In genomic region chr9:21137020-21137419, GRCh38 we compare ENCODE assay signal across 30 cellular contexts. TPM values are rescaled to one million over a fixed set of nuclear protein-coding genes. Genes with fewer than 3 reads are reported as not detected.
DNase-seq lines count a peak whose midpoint lies in the region; ATAC-seq, FAIRE-seq and TF ChIP-seq lines count a peak whose summit lies in the region.
"Had no signal": no experiment of that assay in that cellular context is flagged by ENCODE, and none has a peak within 500 bp of the region (broad histone marks: within the 10 kb centered on the region; RNA-seq: fewer than 3 reads in every experiment).

No MANE protein-coding gene starts in this region.

- intact Hi-C loops in HepG2 (cut with micrococcal nuclease; ENCODE audit: unreplicated experiment) (no loop called here), right lobe of liver (cut with DNase I) (no loop called here)

- H4K91ac ChIP-seq in H1 (replicated peaks; ENCODE audit: insufficient read length, low read length) = no peak overlapping the region

- no peak overlapping the region for H3K4ac ChIP-seq in H1 (replicated peaks; ENCODE audit: insufficient read length, low read depth, low read length)

- TF ChIP-seq EP300 in HepG2 (IDR thresholded peaks at IDR 0.05; ENCODE audit: low read depth in 2 of 2, low read length in 2 of 2) = no peak
- no peak for TF ChIP-seq EP300 in HepG2 (CRISPR knock-in tag; IDR thresholded peaks at IDR 0.05; ENCODE audit: borderline replicate concordance)
- no peak for TF ChIP-seq EP300 in H1 (IDR thresholded peaks at IDR 0.05; ENCODE audit: borderline replicate concordance in 1 of 2, low read depth in 2 of 2, low read length in 2 of 2)

- H3K27ac Mint-ChIP-seq in activated CD4-positive, alpha-beta T cell treated with anti-CD3 and anti-CD28 coated beads, Interleukin-2, amount 10 ng/mL, durations not matched to agents 7 days and 5 days = no peak overlapping the region
- H3K27ac Mint-ChIP-seq: CD14-positive monocyte; CD4-positive, alpha-beta memory T cell; CD4-positive, CD25-positive, alpha-beta regulatory T cell; CD8-positive, alpha-beta memory T cell had no signal

- TF ChIP-seq CTCF in HepG2 (CRISPR knock-in tag; IDR thresholded peaks at IDR 0.05) (no peak), right lobe of liver (IDR thresholded peaks at IDR 0.05) (no peak), H1 (IDR thresholded peaks at IDR 0.05; ENCODE audit: control extremely low read depth in 1 of 3, insufficient read depth in 1 of 3, low read depth in 1 of 3, low read length in 3 of 3) (no peak)

- H2AK5ac ChIP-seq in H1 (ENCODE audit: low read depth, low read length) = no peak overlapping the region

- peaks cover 6% of the 10 kb centered on the region for H3K36me3 Mint-ChIP-seq in activated CD4-positive, alpha-beta T cell treated with anti-CD3 and anti-CD28 coated beads, Interleukin-2, amount 10 ng/mL, durations not matched to agents 7 days and 5 days (ENCODE audit: low read depth)
- H3K36me3 Mint-ChIP-seq: CD14-positive monocyte; CD4-positive, alpha-beta memory T cell; CD4-positive, CD25-positive, alpha-beta regulatory T cell; CD8-positive, alpha-beta memory T cell had no signal

- H3K9me3 ChIP-seq in HepG2 (ENCODE audit: low read length) = no peaks in the 10 kb centered on the region
- peaks cover 0 to 2% (median 0%) of the 10 kb centered on the region in 4 donors for H3K9me3 ChIP-seq in right lobe of liver
- H3K9me3 ChIP-seq in H1 (ENCODE audit: insufficient read depth in 2 of 2, low read depth in 1 of 2, low read length in 1 of 2) = no peaks in the 10 kb centered on the region
- H3K9me3 ChIP-seq: BE2C, BLaER1 had no signal

- no peak overlapping the region for H2BK20ac ChIP-seq in H1 (ENCODE audit: low read length)

- H2AFZ ChIP-seq in HepG2 (ENCODE audit: low read length) = no peak overlapping the region
- H2AFZ ChIP-seq in H1 (ENCODE audit: low read length) = no peak overlapping the region

- H3K4me1 ChIP-seq in HepG2 (ENCODE audit: insufficient read depth, low read length) (no peaks in the 10 kb centered on the region), right lobe of liver (no peaks in the 10 kb centered on the region), H1 (replicated peaks in 1 of 4; ENCODE audit: control insufficient read depth in 3 of 4, insufficient read depth in 4 of 4, low read length in 3 of 4) (no peaks in the 10 kb centered on the region)
- H3K4me1 ChIP-seq: BE2C, BLaER1 had no signal

- H2BK15ac ChIP-seq in H1 (ENCODE audit: low read length) = no peak overlapping the region

- H2BK120ac ChIP-seq in H1 (replicated peaks; ENCODE audit: low read depth, low read length) = no peak overlapping the region

- no peak overlapping the region for H3K23ac ChIP-seq in H1 (ENCODE audit: insufficient read length)

- WGBS in HepG2 (ENCODE audit: low lambda C conversion rate) = 30% methylated on average over 1 of the region's 1 CpG
- WGBS in right lobe of liver (ENCODE audit: insufficient coverage, low coverage, low lambda C conversion rate, missing lambda C conversion rate) = 0% methylated on average over 1 of the region's 1 CpG
- WGBS in H1 (ENCODE audit: extremely low coverage in 1 of 2, insufficient coverage in 1 of 2, insufficient read length in 1 of 2, insufficient replicate concordance in 2 of 2, low coverage in 1 of 2, low lambda C conversion rate in 2 of 2, missing lambda C conversion rate in 1 of 2), 2 experiments = 91% methylated on average over 1 of the region's 1 CpG; no CpG with 5 or more reads in 1 of the 2 experiments

- no peak overlapping the region for H3K14ac ChIP-seq in H1 (ENCODE audit: insufficient read length)

- no peak for ATAC-seq in HepG2
- ATAC-seq in right lobe of liver = no peak
- no peak for ATAC-seq in GM19397 (IDR thresholded peaks at IDR 0.05; ENCODE audit: unreplicated experiment)
- ATAC-seq: GM12878 had no signal

- H2BK5ac ChIP-seq in H1 (ENCODE audit: low read depth, low read length) = no peak overlapping the region

- H3K27ac ChIP-seq in HepG2 (ENCODE audit: extremely low read length, insufficient read depth, low read length) = no peak overlapping the region
- H3K27ac ChIP-seq in right lobe of liver = no peak overlapping the region
- no peak overlapping the region for H3K27ac ChIP-seq in H1 (ENCODE audit: low read depth, low read length)
- H3K27ac ChIP-seq: 22Rv1, BLaER1 had no signal

- no peak for TF ChIP-seq POLR2A in HepG2 (IDR thresholded peaks at IDR 0.05; ENCODE audit: insufficient read depth in 1 of 2, low read depth in 2 of 2, low read length in 2 of 2)
- TF ChIP-seq POLR2A in right lobe of liver (IDR thresholded peaks at IDR 0.05) = no peak
- no peak for TF ChIP-seq POLR2A in H1 (IDR thresholded peaks at IDR 0.05; ENCODE audit: control extremely low read depth in 1 of 2, low read depth in 2 of 2, low read length in 2 of 2)

- POLR2A ChIA-PET in HepG2 (lab: Yijun Ruan, JAX) = no interaction called here
- POLR2A ChIA-PET in H1 (lab: Charles Lee; ENCODE audit: partially characterized antibody) = no interaction called here
- POLR2A ChIA-PET in activated CD4-positive, alpha-beta T cell treated with anti-CD3 and anti-CD28 coated beads, Interleukin-2, amount 10 ng/mL, durations not matched to agents 7 days and 5 days (lab: Charles Lee) = no interaction called here

- H3K9me3 Mint-ChIP-seq in activated CD4-positive, alpha-beta T cell treated with anti-CD3 and anti-CD28 coated beads, Interleukin-2, amount 10 ng/mL, durations not matched to agents 7 days and 5 days = peaks cover 2% of the 10 kb centered on the region
- H3K9me3 Mint-ChIP-seq: CD8-positive, alpha-beta memory T cell had no signal

- H3K9ac ChIP-seq in HepG2 (ENCODE audit: insufficient read depth, low read depth, low read length) (no peak overlapping the region), H1 (replicated peaks in 1 of 4; ENCODE audit: extremely low read depth in 1 of 4, low read depth in 3 of 4, low read length in 3 of 4) (no peak overlapping the region)
- H3K9ac ChIP-seq: BLaER1 had no signal

- no peak overlapping the region for H3K4me3 ChIP-seq in HepG2 (replicated peaks in 1 of 3; ENCODE audit: insufficient read depth in 1 of 3, low read depth in 2 of 3, low read length in 3 of 3)
- H3K4me3 ChIP-seq in right lobe of liver = no peak overlapping the region
- H3K4me3 ChIP-seq in H1 (ENCODE audit: extremely low read depth in 1 of 4, insufficient read depth in 2 of 4, low read depth in 3 of 4, low read length in 4 of 4) = no peak overlapping the region
- H3K4me3 ChIP-seq: BLaER1, GM12878 had no signal

- H4K20me1 ChIP-seq in HepG2 (ENCODE audit: insufficient read depth, low read length) = no peaks in the 10 kb centered on the region
- no peaks in the 10 kb centered on the region for H4K20me1 ChIP-seq in H1 (replicated peaks in 1 of 2; ENCODE audit: control insufficient read depth in 1 of 2, insufficient read depth in 2 of 2, low read length in 2 of 2)
- H4K20me1 ChIP-seq: BLaER1 had no signal

- no peak for TF ChIP-seq RAD21 in HepG2 (CRISPR knock-in tag; IDR thresholded peaks at IDR 0.05)
- TF ChIP-seq RAD21 in H1 (IDR thresholded peaks at IDR 0.05 in 1 of 2, conservative IDR thresholded peaks at IDR 0.05 in 1 of 2; ENCODE audit: low read depth in 2 of 2, low read length in 2 of 2) = no peak

- BruUV-seq in HepG2 (replicated peaks; lab: Mats Ljungman, UMichigan) = no TSS peak

- peaks cover 23% of the 10 kb centered on the region for H3K27me3 Mint-ChIP-seq in activated CD4-positive, alpha-beta T cell treated with anti-CD3 and anti-CD28 coated beads, Interleukin-2, amount 10 ng/mL, durations not matched to agents 7 days and 5 days

- no peak overlapping the region for H4K8ac ChIP-seq in H1 (ENCODE audit: extremely low read depth, insufficient read depth, low read length)

- CTCF ChIA-PET in HepG2 (lab: Yijun Ruan, JAX; ENCODE audit: low intra/inter-chr PET ratio, low total read pairs) = no interaction called here
- CTCF ChIA-PET in H1 (lab: Charles Lee; ENCODE audit: partially characterized antibody) = interaction anchor here (0.6 to 1.1 kb wide), 2 partner anchors 15 to 58 kb away, joined by 3 read pairs; no protein-coding TSS in a partner anchor
- CTCF ChIA-PET in activated CD4-positive, alpha-beta T cell treated with anti-CD3 and anti-CD28 coated beads, Interleukin-2, amount 10 ng/mL, durations not matched to agents 7 days and 5 days (lab: Charles Lee) = interaction anchor here (1.1 kb wide), 1 partner anchor 9 kb away, joined by 4 read pairs; no protein-coding TSS in a partner anchor

- FAIRE-seq in HepG2 (lab: Jason Lieb, UNC) (no peak), H1 (lab: Jason Lieb, UNC) (no peak)
- FAIRE-seq: GM12878, GM12892, GM18507 had no signal

- H3K27me3 ChIP-seq in HepG2 (ENCODE audit: control insufficient read depth in 1 of 2, insufficient read depth in 2 of 2, low read length in 2 of 2) = no peaks in the 10 kb centered on the region
- no peaks in the 10 kb centered on the region for H3K27me3 ChIP-seq in right lobe of liver
- no peaks in the 10 kb centered on the region for H3K27me3 ChIP-seq in H1 (replicated peaks in 1 of 4; ENCODE audit: control insufficient read depth in 3 of 4, extremely low read depth in 1 of 4, insufficient read depth in 3 of 4, low read length in 3 of 4)
- H3K27me3 ChIP-seq: BLaER1 had no signal

- in situ Hi-C loops in HepG2 (cut with HindIII; ENCODE audit: extremely low pct_ligation_motif_present, low pct_unique_long_range_greater_than_20kb) = no loop called here

- H2BK12ac ChIP-seq in H1 (ENCODE audit: low read depth, low read length) = no peak overlapping the region

- no peak overlapping the region for H4K5ac ChIP-seq in H1 (ENCODE audit: insufficient read length, low read depth, low read length)

- H3K79me1 ChIP-seq in H1 (ENCODE audit: low read depth, low read length) = no peaks in the 10 kb centered on the region

- H3K4me3 Mint-ChIP-seq in activated CD4-positive, alpha-beta T cell treated with anti-CD3 and anti-CD28 coated beads, Interleukin-2, amount 10 ng/mL, durations not matched to agents 7 days and 5 days = no peak overlapping the region
- H3K4me3 Mint-ChIP-seq: CD14-positive monocyte; CD4-positive, alpha-beta memory T cell; CD4-positive, CD25-positive, alpha-beta regulatory T cell; CD8-positive, alpha-beta memory T cell had no signal

- peaks cover 11% of the 10 kb centered on the region for H3K4me1 Mint-ChIP-seq in activated CD4-positive, alpha-beta T cell treated with anti-CD3 and anti-CD28 coated beads, Interleukin-2, amount 10 ng/mL, durations not matched to agents 7 days and 5 days

- H3K18ac ChIP-seq in H1 (ENCODE audit: extremely low read depth, low read length) = no peak overlapping the region

- no peak overlapping the region for H3K56ac ChIP-seq in H1 (replicated peaks; ENCODE audit: insufficient read length, low read depth, low read length)

- DNase-seq in HepG2 (ENCODE audit: low spot score) = no peak
- no peak for DNase-seq in right lobe of liver
- DNase-seq in H1 (ENCODE audit: low read depth in 1 of 2, low spot score in 2 of 2) = no peak
- no peak for DNase-seq in activated CD4-positive, alpha-beta T cell treated with anti-CD3 and anti-CD28 coated beads, Interleukin-2, amount 10 ng/mL, durations not matched to agents 7 days and 5 days
- DNase-seq: ACHN; BE2C; C1 segment of cervical spinal cord; CD4-positive, alpha-beta memory T cell; CD4-positive, CD25-positive, alpha-beta regulatory T cell; CD8-positive, alpha-beta memory T cell; COR-L47; DMS 273 treated with DMSO at 0.1 percent for 48 hours; DMS153; DMS53; DMS79; DND-41; EL; GDM1 had no signal

- H3K36me3 ChIP-seq in HepG2 (replicated peaks in 1 of 2; ENCODE audit: control insufficient read depth in 1 of 2, insufficient read depth in 2 of 2, low read length in 2 of 2) = no peaks in the 10 kb centered on the region
- no peaks in the 10 kb centered on the region for H3K36me3 ChIP-seq in right lobe of liver
- no peaks in the 10 kb centered on the region for H3K36me3 ChIP-seq in H1 (ENCODE audit: control insufficient read depth in 2 of 4, insufficient read depth in 4 of 4, low read length in 3 of 4)
- H3K36me3 ChIP-seq: BE2C, BLaER1 had no signal

- H3K23me2 ChIP-seq in H1 (ENCODE audit: low read depth, low read length) = no peaks in the 10 kb centered on the region; the same call in 1 of the 2 replicates

- no peaks in the 10 kb centered on the region for H3K79me2 ChIP-seq in HepG2 (ENCODE audit: insufficient read depth, low read length)
- H3K79me2 ChIP-seq in H1 (ENCODE audit: control insufficient read depth in 1 of 2, insufficient read depth in 2 of 2, low read length in 2 of 2) = no peaks in the 10 kb centered on the region

- H3K4me2 ChIP-seq in HepG2 (ENCODE audit: low read depth, low read length) (no peak overlapping the region), H1 (ENCODE audit: insufficient read depth in 1 of 2, low read depth in 2 of 2, low read length in 2 of 2) (no peak overlapping the region)
- H3K4me2 ChIP-seq: BLaER1 had no signal

RNA-seq across cellular contexts. Expression of gene IFNW1, which starts 4.6 kb away (rescaled TPM):
- total RNA-seq in HepG2 (2016; rRNA removed; fragmentation: Illumina TruSeq; extraction: Trizol) = not detected in 2 replicates
- not detected in 2 replicates for total RNA-seq in HepG2 (2016; cell fraction: cytosol; rRNA removed; fragmentation: Illumina TruSeq; extraction: Trizol; ENCODE audit: low read depth)
- not detected in 2 replicates for total RNA-seq in HepG2 (2016; cell fraction: insoluble cytoplasmic fraction; rRNA removed; fragmentation: Illumina TruSeq; extraction: Trizol)
- total RNA-seq in HepG2 (2016; cell fraction: membrane; rRNA removed; fragmentation: Illumina TruSeq; extraction: Trizol) = not detected in 2 replicates
- not detected in 2 replicates for total RNA-seq in HepG2 (2016; cell fraction: nucleus; rRNA removed; fragmentation: Illumina TruSeq; extraction: Trizol)
- not detected in 2 replicates for polyA plus RNA-seq in HepG2 (2011; rRNA removed)
- polyA plus RNA-seq in HepG2 (2011; cell fraction: cytosol; rRNA removed) = not detected in 2 replicates
- not detected in 2 replicates for polyA plus RNA-seq in HepG2 (2011; cell fraction: nucleus; rRNA removed)
- polyA plus RNA-seq in HepG2 (2012) = not detected in 2 replicates
- not detected in 2 replicates for polyA plus RNA-seq in HepG2 (2016; cell fraction: cytosol; fragmentation: Illumina TruSeq; extraction: Trizol; ENCODE audit: low read depth)
- polyA plus RNA-seq in HepG2 (2016; cell fraction: insoluble cytoplasmic fraction; fragmentation: Illumina TruSeq; extraction: Trizol; ENCODE audit: low read depth) = not detected in 2 replicates
- polyA plus RNA-seq in HepG2 (2016; cell fraction: membrane; fragmentation: Illumina TruSeq; extraction: Trizol; ENCODE audit: low read depth) = not detected in 2 replicates
- not detected in 2 replicates for polyA plus RNA-seq in HepG2 (2016; cell fraction: nucleus; fragmentation: Illumina TruSeq; extraction: Trizol; ENCODE audit: insufficient read depth, low read depth)
- not detected in 2 replicates for polyA minus RNA-seq in HepG2 (2011; rRNA and poly(A)+ RNA removed; ENCODE audit: low replicate concordance)
- polyA minus RNA-seq in HepG2 (2011; cell fraction: cytosol; rRNA and poly(A)+ RNA removed) = not detected in 2 replicates
- polyA minus RNA-seq in HepG2 (2011; cell fraction: nucleus; rRNA and poly(A)+ RNA removed) = not detected in 2 replicates
- not detected for total RNA-seq in right lobe of liver
- total RNA-seq in H1 (2021; fragmentation: NEBNext Ultra II Directional; extraction: Animal tissue kit (Norgen Biotek cat#: 25700)) = not detected in 2 replicates
- not detected in 2 replicates for polyA plus RNA-seq in H1 (2011; rRNA removed)
- not detected for polyA plus RNA-seq in H1 (2011; cell fraction: cytosol; rRNA removed)
- polyA plus RNA-seq in H1 (2011; cell fraction: nucleus; rRNA removed) = not detected
- not detected in 4 replicates for polyA plus RNA-seq in H1 (2012, experiment 1 of 2)
- polyA plus RNA-seq in H1 (2012, experiment 2 of 2) = not detected
- not detected for polyA plus RNA-seq in H1 (2013, experiment 1 of 2)
- polyA plus RNA-seq in H1 (2013, experiment 2 of 2) = not detected
- not detected in 2 replicates for polyA minus RNA-seq in H1 (2011; rRNA and poly(A)+ RNA removed)
- not detected for polyA minus RNA-seq in H1 (2011; cell fraction: cytosol; rRNA and poly(A)+ RNA removed)
- polyA minus RNA-seq in H1 (2011; cell fraction: nucleus; rRNA and poly(A)+ RNA removed) = not detected
- not detected for total RNA-seq in activated CD4-positive, alpha-beta T cell treated with anti-CD3 and anti-CD28 coated beads, Interleukin-2, amount 10 ng/mL, durations not matched to agents 7 days and 5 days
- total RNA-seq: A172; A673; CD4-positive, alpha-beta memory T cell; CD4-positive, CD25-positive, alpha-beta regulatory T cell; CD8-positive, alpha-beta memory T cell; Daoy; G401; GM12878 had no signal
- polyA plus RNA-seq: AG04450; CD14-positive monocyte; CD4-positive, alpha-beta memory T cell; CD4-positive, CD25-positive, alpha-beta regulatory T cell had no signal

RNA-seq across cellular contexts. Expression of gene IFNA21, which starts 29.4 kb away (rescaled TPM):
- total RNA-seq in HepG2 (2016; rRNA removed; fragmentation: Illumina TruSeq; extraction: Trizol) = not detected in 2 replicates
- not detected in 2 replicates for total RNA-seq in HepG2 (2016; cell fraction: cytosol; rRNA removed; fragmentation: Illumina TruSeq; extraction: Trizol; ENCODE audit: low read depth)
- not detected in 2 replicates for total RNA-seq in HepG2 (2016; cell fraction: insoluble cytoplasmic fraction; rRNA removed; fragmentation: Illumina TruSeq; extraction: Trizol)
- total RNA-seq in HepG2 (2016; cell fraction: membrane; rRNA removed; fragmentation: Illumina TruSeq; extraction: Trizol) = not detected in 2 replicates
- not detected in 2 replicates for total RNA-seq in HepG2 (2016; cell fraction: nucleus; rRNA removed; fragmentation: Illumina TruSeq; extraction: Trizol)
- not detected in 2 replicates for polyA plus RNA-seq in HepG2 (2011; rRNA removed)
- polyA plus RNA-seq in HepG2 (2011; cell fraction: cytosol; rRNA removed) = not detected in 2 replicates
- polyA plus RNA-seq in HepG2 (2011; cell fraction: nucleus; rRNA removed) = not detected in 2 replicates
- polyA plus RNA-seq in HepG2 (2012) = not detected in 2 replicates
- polyA plus RNA-seq in HepG2 (2016; cell fraction: cytosol; fragmentation: Illumina TruSeq; extraction: Trizol; ENCODE audit: low read depth) = not detected in 2 replicates
- polyA plus RNA-seq in HepG2 (2016; cell fraction: insoluble cytoplasmic fraction; fragmentation: Illumina TruSeq; extraction: Trizol; ENCODE audit: low read depth) = not detected in 2 replicates
- polyA plus RNA-seq in HepG2 (2016; cell fraction: membrane; fragmentation: Illumina TruSeq; extraction: Trizol; ENCODE audit: low read depth) = not detected in 2 replicates
- not detected in 2 replicates for polyA plus RNA-seq in HepG2 (2016; cell fraction: nucleus; fragmentation: Illumina TruSeq; extraction: Trizol; ENCODE audit: insufficient read depth, low read depth)
- not detected in 2 replicates for polyA minus RNA-seq in HepG2 (2011; rRNA and poly(A)+ RNA removed; ENCODE audit: low replicate concordance)
- polyA minus RNA-seq in HepG2 (2011; cell fraction: cytosol; rRNA and poly(A)+ RNA removed) = not detected in 2 replicates
- polyA minus RNA-seq in HepG2 (2011; cell fraction: nucleus; rRNA and poly(A)+ RNA removed) = not detected in 2 replicates
- not detected for total RNA-seq in right lobe of liver
- not detected in 2 replicates for total RNA-seq in H1 (2021; fragmentation: NEBNext Ultra II Directional; extraction: Animal tissue kit (Norgen Biotek cat#: 25700))
- not detected in 2 replicates for polyA plus RNA-seq in H1 (2011; rRNA removed)
- polyA plus RNA-seq in H1 (2011; cell fraction: cytosol; rRNA removed) = not detected
- not detected for polyA plus RNA-seq in H1 (2011; cell fraction: nucleus; rRNA removed)
- not detected in 4 replicates for polyA plus RNA-seq in H1 (2012, experiment 1 of 2)
- polyA plus RNA-seq in H1 (2012, experiment 2 of 2) = not detected
- polyA plus RNA-seq in H1 (2013, experiment 1 of 2) = not detected
- not detected for polyA plus RNA-seq in H1 (2013, experiment 2 of 2)
- not detected in 2 replicates for polyA minus RNA-seq in H1 (2011; rRNA and poly(A)+ RNA removed)
- not detected for polyA minus RNA-seq in H1 (2011; cell fraction: cytosol; rRNA and poly(A)+ RNA removed)
- not detected for polyA minus RNA-seq in H1 (2011; cell fraction: nucleus; rRNA and poly(A)+ RNA removed)
- total RNA-seq in activated CD4-positive, alpha-beta T cell treated with anti-CD3 and anti-CD28 coated beads, Interleukin-2, amount 10 ng/mL, durations not matched to agents 7 days and 5 days = not detected
- total RNA-seq: A172; A673; CD4-positive, alpha-beta memory T cell; CD4-positive, CD25-positive, alpha-beta regulatory T cell; CD8-positive, alpha-beta memory T cell; Daoy; G401; GM12878 had no signal
- polyA plus RNA-seq: AG04450; CD14-positive monocyte; CD4-positive, alpha-beta memory T cell; CD4-positive, CD25-positive, alpha-beta regulatory T cell; CD8-positive, alpha-beta memory T cell; GM12878 had no signal

RNA-seq across cellular contexts. Expression of gene IFNA4, which starts 50.4 kb away (rescaled TPM):
- not detected in 2 replicates for total RNA-seq in HepG2 (2016; rRNA removed; fragmentation: Illumina TruSeq; extraction: Trizol)
- not detected in 2 replicates for total RNA-seq in HepG2 (2016; cell fraction: cytosol; rRNA removed; fragmentation: Illumina TruSeq; extraction: Trizol; ENCODE audit: low read depth)
- total RNA-seq in HepG2 (2016; cell fraction: insoluble cytoplasmic fraction; rRNA removed; fragmentation: Illumina TruSeq; extraction: Trizol) = not detected in 2 replicates
- not detected in 2 replicates for total RNA-seq in HepG2 (2016; cell fraction: membrane; rRNA removed; fragmentation: Illumina TruSeq; extraction: Trizol)
- total RNA-seq in HepG2 (2016; cell fraction: nucleus; rRNA removed; fragmentation: Illumina TruSeq; extraction: Trizol) = not detected in 2 replicates
- polyA plus RNA-seq in HepG2 (2011; rRNA removed) = not detected in 2 replicates
- polyA plus RNA-seq in HepG2 (2011; cell fraction: cytosol; rRNA removed) = not detected in 2 replicates
- not detected in 2 replicates for polyA plus RNA-seq in HepG2 (2011; cell fraction: nucleus; rRNA removed)
- polyA plus RNA-seq in HepG2 (2012) = not detected in 2 replicates
- not detected in 2 replicates for polyA plus RNA-seq in HepG2 (2016; cell fraction: cytosol; fragmentation: Illumina TruSeq; extraction: Trizol; ENCODE audit: low read depth)
- not detected in 2 replicates for polyA plus RNA-seq in HepG2 (2016; cell fraction: insoluble cytoplasmic fraction; fragmentation: Illumina TruSeq; extraction: Trizol; ENCODE audit: low read depth)
- polyA plus RNA-seq in HepG2 (2016; cell fraction: membrane; fragmentation: Illumina TruSeq; extraction: Trizol; ENCODE audit: low read depth) = not detected in 2 replicates
- not detected in 2 replicates for polyA plus RNA-seq in HepG2 (2016; cell fraction: nucleus; fragmentation: Illumina TruSeq; extraction: Trizol; ENCODE audit: insufficient read depth, low read depth)
- polyA minus RNA-seq in HepG2 (2011; rRNA and poly(A)+ RNA removed; ENCODE audit: low replicate concordance) = not detected in 2 replicates
- not detected in 2 replicates for polyA minus RNA-seq in HepG2 (2011; cell fraction: cytosol; rRNA and poly(A)+ RNA removed)
- not detected in 2 replicates for polyA minus RNA-seq in HepG2 (2011; cell fraction: nucleus; rRNA and poly(A)+ RNA removed)
- total RNA-seq in right lobe of liver = not detected
- total RNA-seq in H1 (2021; fragmentation: NEBNext Ultra II Directional; extraction: Animal tissue kit (Norgen Biotek cat#: 25700)) = not detected in 2 replicates
- polyA plus RNA-seq in H1 (2011; rRNA removed) = not detected in 2 replicates
- not detected for polyA plus RNA-seq in H1 (2011; cell fraction: cytosol; rRNA removed)
- not detected for polyA plus RNA-seq in H1 (2011; cell fraction: nucleus; rRNA removed)
- polyA plus RNA-seq in H1 (2012, experiment 1 of 2) = not detected in 4 replicates
- polyA plus RNA-seq in H1 (2012, experiment 2 of 2) = not detected
- not detected for polyA plus RNA-seq in H1 (2013, experiment 1 of 2)
- polyA plus RNA-seq in H1 (2013, experiment 2 of 2) = not detected
- polyA minus RNA-seq in H1 (2011; rRNA and poly(A)+ RNA removed) = not detected in 2 replicates
- polyA minus RNA-seq in H1 (2011; cell fraction: cytosol; rRNA and poly(A)+ RNA removed) = not detected
- not detected for polyA minus RNA-seq in H1 (2011; cell fraction: nucleus; rRNA and poly(A)+ RNA removed)
- total RNA-seq in activated CD4-positive, alpha-beta T cell treated with anti-CD3 and anti-CD28 coated beads, Interleukin-2, amount 10 ng/mL, durations not matched to agents 7 days and 5 days = not detected
- total RNA-seq: A172; A673; CD4-positive, alpha-beta memory T cell; CD4-positive, CD25-positive, alpha-beta regulatory T cell; CD8-positive, alpha-beta memory T cell; Daoy; G401; GM12878 had no signal
- polyA plus RNA-seq: AG04450; CD14-positive monocyte; CD4-positive, alpha-beta memory T cell; CD4-positive, CD25-positive, alpha-beta regulatory T cell; CD8-positive, alpha-beta memory T cell; GM12878 had no signal

RNA-seq across cellular contexts. Expression of gene IFNB1, which starts 59.3 kb away (rescaled TPM):
- total RNA-seq in HepG2 (2016; rRNA removed; fragmentation: Illumina TruSeq; extraction: Trizol) = not detected in 2 replicates
- total RNA-seq in HepG2 (2016; cell fraction: cytosol; rRNA removed; fragmentation: Illumina TruSeq; extraction: Trizol; ENCODE audit: low read depth) = not detected in 2 replicates
- total RNA-seq in HepG2 (2016; cell fraction: insoluble cytoplasmic fraction; rRNA removed; fragmentation: Illumina TruSeq; extraction: Trizol) = not detected in 2 replicates
- not detected in 2 replicates for total RNA-seq in HepG2 (2016; cell fraction: membrane; rRNA removed; fragmentation: Illumina TruSeq; extraction: Trizol)
- total RNA-seq in HepG2 (2016; cell fraction: nucleus; rRNA removed; fragmentation: Illumina TruSeq; extraction: Trizol) = not detected in 2 replicates
- polyA plus RNA-seq in HepG2 (2011; rRNA removed) = not detected in 2 replicates
- not detected in 2 replicates for polyA plus RNA-seq in HepG2 (2011; cell fraction: cytosol; rRNA removed)
- polyA plus RNA-seq in HepG2 (2011; cell fraction: nucleus; rRNA removed) = not detected in 2 replicates
- polyA plus RNA-seq in HepG2 (2012) = not detected in 2 replicates
- not detected in 2 replicates for polyA plus RNA-seq in HepG2 (2016; cell fraction: cytosol; fragmentation: Illumina TruSeq; extraction: Trizol; ENCODE audit: low read depth)
- polyA plus RNA-seq in HepG2 (2016; cell fraction: insoluble cytoplasmic fraction; fragmentation: Illumina TruSeq; extraction: Trizol; ENCODE audit: low read depth) = not detected in 2 replicates
- polyA plus RNA-seq in HepG2 (2016; cell fraction: membrane; fragmentation: Illumina TruSeq; extraction: Trizol; ENCODE audit: low read depth) = not detected in 2 replicates
- not detected in 2 replicates for polyA plus RNA-seq in HepG2 (2016; cell fraction: nucleus; fragmentation: Illumina TruSeq; extraction: Trizol; ENCODE audit: insufficient read depth, low read depth)
- not detected in 2 replicates for polyA minus RNA-seq in HepG2 (2011; rRNA and poly(A)+ RNA removed; ENCODE audit: low replicate concordance)
- polyA minus RNA-seq in HepG2 (2011; cell fraction: cytosol; rRNA and poly(A)+ RNA removed) = not detected in 2 replicates
- polyA minus RNA-seq in HepG2 (2011; cell fraction: nucleus; rRNA and poly(A)+ RNA removed) = not detected in 2 replicates
- not detected for total RNA-seq in right lobe of liver
- not detected in 2 replicates for total RNA-seq in H1 (2021; fragmentation: NEBNext Ultra II Directional; extraction: Animal tissue kit (Norgen Biotek cat#: 25700))
- polyA plus RNA-seq in H1 (2011; rRNA removed) = not detected in 2 replicates
- polyA plus RNA-seq in H1 (2011; cell fraction: cytosol; rRNA removed) = not detected
- not detected for polyA plus RNA-seq in H1 (2011; cell fraction: nucleus; rRNA removed)
- not detected in 4 replicates for polyA plus RNA-seq in H1 (2012, experiment 1 of 2)
- not detected for polyA plus RNA-seq in H1 (2012, experiment 2 of 2)
- polyA plus RNA-seq in H1 (2013, experiment 1 of 2) = not detected
- polyA plus RNA-seq in H1 (2013, experiment 2 of 2) = not detected
- polyA minus RNA-seq in H1 (2011; rRNA and poly(A)+ RNA removed) = not detected in 2 replicates
- polyA minus RNA-seq in H1 (2011; cell fraction: cytosol; rRNA and poly(A)+ RNA removed) = not detected
- polyA minus RNA-seq in H1 (2011; cell fraction: nucleus; rRNA and poly(A)+ RNA removed) = not detected
- total RNA-seq in activated CD4-positive, alpha-beta T cell treated with anti-CD3 and anti-CD28 coated beads, Interleukin-2, amount 10 ng/mL, durations not matched to agents 7 days and 5 days = not detected
- total RNA-seq: A172; A673; CD4-positive, alpha-beta memory T cell; CD4-positive, CD25-positive, alpha-beta regulatory T cell; CD8-positive, alpha-beta memory T cell; Daoy; G401 had no signal
- polyA plus RNA-seq: AG04450; CD14-positive monocyte; CD4-positive, CD25-positive, alpha-beta regulatory T cell; CD8-positive, alpha-beta memory T cell; GM12878 had no signal

Comparison
In these comparisons a context has a peak if more than half of its experiments do, and no peak if none do; other contexts are left out.
1. Of the 41 proteins assayed by ChIP-seq in both HepG2 and H1: peak only in HepG2: none; only in H1: none; in both: MAFK; in neither: 40.